ENCODE assay signal across 25 cellular contexts in genomic region chr15:34896183-34896582, GRCh38.
"Had no signal": no experiment of that assay in that cellular context is flagged by ENCODE, and none has a peak within 500 bp of the region (broad histone marks: within the 10 kb centered on the region; RNA-seq: fewer than 3 reads in every experiment).

No MANE protein-coding gene starts in this region.

- H3K27me3 ChIP-seq: ovary, right lobe of liver, sigmoid colon, stomach, thyroid gland, tibial nerve, upper lobe of right lung, uterus had no signal

- FAIRE-seq: small intestine had no signal

- H3K4me3 ChIP-seq: ovary, psoas muscle, right lobe of liver, sigmoid colon, stomach, thoracic aorta, thyroid gland, tibial nerve, upper lobe of right lung, uterus had no signal

- H3K79me2 ChIP-seq: parathyroid adenoma had no signal

- H3K9me3 ChIP-seq: right lobe of liver, thyroid gland had no signal

- H2AFZ ChIP-seq: parathyroid adenoma had no signal

- H3K27ac ChIP-seq: ovary, parathyroid adenoma, psoas muscle, right lobe of liver, sigmoid colon, stomach, thoracic aorta, thyroid gland, tibial nerve, upper lobe of right lung, uterus had no signal

- DNase-seq: naive thymus-derived CD8-positive, alpha-beta T cell; nephron progenitor cell; occipital lobe; ovary; posterior cingulate gyrus; psoas muscle; right cardiac atrium; right lobe of liver; sigmoid colon; small intestine; stimulated activated CD4-positive, alpha-beta T cell treated with anti-CD3 and anti-CD28 coated beads, Interleukin-15, amount 100 ng/mL, for 24 hours; stimulated activated CD4-positive, alpha-beta T cell treated with anti-CD3 and anti-CD28 coated beads, Interleukin-2, amount 100 ng/mL, for 24 hours; stimulated activated CD4-positive, alpha-beta T cell treated with anti-CD3 and anti-CD28 coated beads, Interleukin-2, amount 100 ng/mL, for 48 hours; stimulated activated CD4-positive, alpha-beta T cell treated with anti-CD3 and anti-CD28 coated beads, Interleukin-4, amount 100 ng/mL, for 24 hours; stimulated activated naive B cell treated with anti-CD40 and anti-IgM and Interleukin-4, amounts not matched to agents 10 μg/mL and 1 μg/mL and 100 μg/mL, for 72 hours; stimulated activated naive CD4-positive, alpha-beta T cell treated with Interleukin-2 at 50 U/mL for 16 hours; stomach; thyroid gland; upper lobe of right lung; uterus had no signal

- H3K4me1 ChIP-seq: parathyroid adenoma, stomach, thyroid gland, tibial nerve, upper lobe of right lung, uterus had no signal

- H3K36me3 ChIP-seq: ovary, uterus had no signal

- H3K9ac ChIP-seq: parathyroid adenoma had no signal

- ATAC-seq: naive thymus-derived CD8-positive, alpha-beta T cell; natural killer cell treated with Interleukin-12 subunit alpha and Interleukin-12 subunit beta and Interleukin-15 and Interleukin-18, amount 100 ng/mL, for 72 hours; psoas muscle; right cardiac atrium; right lobe of liver; stimulated activated effector memory CD8-positive, alpha-beta T cell treated with anti-CD3 and anti-CD28 coated beads, Interleukin-12 subunit alpha, Interleukin-12 subunit beta, amount 100 ng/mL, for 72 hours; stimulated activated naive B cell treated with anti-CD40 and anti-IgM and Interleukin-4, amounts not matched to agents 10 μg/mL and 1 μg/mL and 100 μg/mL, for 72 hours; upper lobe of right lung had no signal
